Comparison of ENCODE assay signal across 17 cellular contexts in genomic region chr1:244655186-244655585, GRCh38. TPM values are rescaled to one million over a fixed set of nuclear protein-coding genes. Genes with fewer than 3 reads are reported as not detected.
DNase-seq lines count a peak whose midpoint lies in the region; ATAC-seq and TF ChIP-seq lines count a peak whose summit lies in the region.
"Had no signal": no experiment of that assay in that cellular context is flagged by ENCODE, and none has a peak within 500 bp of the region (broad histone marks: within the 10 kb centered on the region; RNA-seq: fewer than 3 reads in every experiment).

No MANE protein-coding gene starts in this region.

- peaks cover 28% of the 10 kb centered on the region for H3K4me1 Mint-ChIP-seq in stimulated activated effector memory CD8-positive, alpha-beta T cell treated with anti-CD3 and anti-CD28 coated beads, Interleukin-12 subunit alpha, Interleukin-12 subunit beta, amount 100 ng/mL, for 72 hours

- H3K9ac ChIP-seq in SK-N-MC (ENCODE audit: insufficient read length): no peak overlapping the region

- no peak for TF ChIP-seq EP300 in upper lobe of left lung (IDR thresholded peaks at IDR 0.05)
- no peak for TF ChIP-seq EP300 in gastroesophageal sphincter (IDR thresholded peaks at IDR 0.05)

- H3K36me3 ChIP-seq in heart right ventricle (peaks cover 0 to 27% (median 6%) of the 10 kb centered on the region in 9 donors), SK-N-MC (ENCODE audit: insufficient read depth, low read length) (peaks cover 40% of the 10 kb centered on the region), upper lobe of left lung (no peaks in the 10 kb centered on the region), gastroesophageal sphincter (peaks cover 0 to 4% of the 10 kb centered on the region in 2 donors)
- H3K36me3 ChIP-seq: colonic mucosa had no signal

- H3K4me3 Mint-ChIP-seq in stimulated activated effector memory CD8-positive, alpha-beta T cell treated with anti-CD3 and anti-CD28 coated beads, Interleukin-12 subunit alpha, Interleukin-12 subunit beta, amount 100 ng/mL, for 72 hours: no peak overlapping the region
- H3K4me3 Mint-ChIP-seq: activated naive CD8-positive, alpha-beta T cell treated with anti-CD3 and anti-CD28 coated beads, Interleukin-2, amount 10 ng/mL, durations not matched to agents 7 days and 5 days had no signal

- TF ChIP-seq POLR2A in upper lobe of left lung (IDR thresholded peaks at IDR 0.05) (no peak), gastroesophageal sphincter (IDR thresholded peaks at IDR 0.05) (no peak)

- H3K27me3 ChIP-seq in heart right ventricle (no peaks in the 10 kb centered on the region), upper lobe of left lung (no peaks in the 10 kb centered on the region), gastroesophageal sphincter (no peaks in the 10 kb centered on the region)
- H3K27me3 ChIP-seq: colonic mucosa had no signal

- peaks cover 28% of the 10 kb centered on the region for H3K36me3 Mint-ChIP-seq in stimulated activated effector memory CD8-positive, alpha-beta T cell treated with anti-CD3 and anti-CD28 coated beads, Interleukin-12 subunit alpha, Interleukin-12 subunit beta, amount 100 ng/mL, for 72 hours

- WGBS in heart right ventricle, 2 donors: 88 to 92% methylated on average over 1 of the region's 1 CpG
- WGBS in upper lobe of left lung, 2 donors: 82 to 89% methylated on average over 1 of the region's 1 CpG
- 83 to 96% methylated on average over 1 of the region's 1 CpG for WGBS in gastroesophageal sphincter (ENCODE audit: low coverage in 1 of 2), 2 donors

- intact Hi-C loops in heart right ventricle (cut with DNase I): loop anchor here in 4 of 10 donors (10.0 kb wide), 4 partner anchors 180 to 310 kb away; partner anchors contain the start of genes ADSS2 (in 2 of the 4), COX20 (in 1 of the 4) and HNRNPU (in 1 of the 4)
- intact Hi-C loops in cardiac septum (cut with DNase I): loop anchor here (10.0 kb wide), 1 partner anchor 390 kb away; no protein-coding TSS in a partner anchor

- no peaks in the 10 kb centered on the region for H3K9me3 ChIP-seq in heart right ventricle
- 0 out of 2 replicates have a peak, but pooled peaks cover 3% of the 10 kb centered on the region for H3K9me3 ChIP-seq in SK-N-MC (ENCODE audit: low read depth, low read length)
- no peaks in the 10 kb centered on the region for H3K9me3 ChIP-seq in upper lobe of left lung
- no peaks in the 10 kb centered on the region for H3K9me3 ChIP-seq in gastroesophageal sphincter
- H3K9me3 ChIP-seq: colonic mucosa had no signal

- H3K27ac Mint-ChIP-seq in stimulated activated effector memory CD8-positive, alpha-beta T cell treated with anti-CD3 and anti-CD28 coated beads, Interleukin-12 subunit alpha, Interleukin-12 subunit beta, amount 100 ng/mL, for 72 hours: no peak overlapping the region
- H3K27ac Mint-ChIP-seq: activated naive CD8-positive, alpha-beta T cell treated with anti-CD3 and anti-CD28 coated beads, Interleukin-2, amount 10 ng/mL, durations not matched to agents 7 days and 5 days had no signal

- DNase-seq in heart right ventricle: no peak
- DNase-seq in cardiac septum (ENCODE audit: low spot score): no peak
- no peak for DNase-seq in SK-N-MC (ENCODE audit: low read depth, low spot score)
- no peak for DNase-seq in upper lobe of left lung
- DNase-seq in SHP77 (lab: John Stamatoyannopoulos, UW): no peak
- no peak for DNase-seq in stimulated activated effector memory CD8-positive, alpha-beta T cell treated with anti-CD3 and anti-CD28 coated beads, Interleukin-12 subunit alpha, Interleukin-12 subunit beta, amount 100 ng/mL, for 72 hours (ENCODE audit: low spot score in 2 of 2)
- DNase-seq: ACHN; activated CD8-positive, alpha-beta memory T cell treated with anti-CD3 and anti-CD28 coated beads, Interleukin-2, amount 50 U/mL, for 4 hours; activated naive CD8-positive, alpha-beta T cell treated with anti-CD3 and anti-CD28 coated beads, Interleukin-2, amount 10 ng/mL, durations not matched to agents 7 days and 5 days; colonic mucosa; NCI-H1105 treated with DMSO at 0.1 percent for 48 hours; NCI-H524; occipital lobe; Right ventricle myocardium superior had no signal

- H3K27ac ChIP-seq in heart right ventricle (peak overlapping the region in 3 of 10 donors; percentile 12 to 97 (median 97)), SK-N-MC (no peak overlapping the region), upper lobe of left lung (peak overlapping the region; percentile 19 to 98 (median 96)), gastroesophageal sphincter (peak overlapping the region in 1 of 4 donors; percentile 96)
- H3K27ac ChIP-seq: colonic mucosa had no signal

- ATAC-seq in heart right ventricle (no peak), upper lobe of left lung (ENCODE audit: low FRiP score in 2 of 2) (no peak), gastroesophageal sphincter (no peak)
- ATAC-seq in stimulated activated effector memory CD8-positive, alpha-beta T cell treated with anti-CD3 and anti-CD28 coated beads, Interleukin-12 subunit alpha, Interleukin-12 subunit beta, amount 100 ng/mL, for 72 hours: no peak
- ATAC-seq: left lobe of liver had no signal

- no peaks in the 10 kb centered on the region for H3K9me3 Mint-ChIP-seq in stimulated activated effector memory CD8-positive, alpha-beta T cell treated with anti-CD3 and anti-CD28 coated beads, Interleukin-12 subunit alpha, Interleukin-12 subunit beta, amount 100 ng/mL, for 72 hours
- H3K9me3 Mint-ChIP-seq: activated naive CD8-positive, alpha-beta T cell treated with anti-CD3 and anti-CD28 coated beads, Interleukin-2, amount 10 ng/mL, durations not matched to agents 7 days and 5 days had no signal

- TF ChIP-seq CTCF in heart right ventricle (IDR thresholded peaks at IDR 0.05): no peak
- TF ChIP-seq CTCF in upper lobe of left lung (IDR thresholded peaks at IDR 0.05): no peak
- TF ChIP-seq CTCF in gastroesophageal sphincter (IDR thresholded peaks at IDR 0.05): no peak

- H3K4me3 ChIP-seq in heart right ventricle (peak overlapping the region in 6 of 10 donors; percentile 71 to 97 (median 88)), SK-N-MC (peak overlapping the region; percentile 97), iPS-11a (ENCODE audit: low read depth, low read length) (peak overlapping the region; percentile 80), upper lobe of left lung (peak overlapping the region in 3 of 4 donors; percentile 60 to 81 (median 80)), gastroesophageal sphincter (peak overlapping the region in 1 of 2 donors; percentile 83)

- H3K4me1 ChIP-seq in heart right ventricle (peaks cover 12 to 61% (median 52%) of the 10 kb centered on the region in 9 donors), upper lobe of left lung (peaks cover 46 to 61% (median 50%) of the 10 kb centered on the region in 4 donors), gastroesophageal sphincter (peaks cover 5 to 70% (median 8%) of the 10 kb centered on the region in 3 donors)

RNA-seq across cellular contexts. Expression of gene DESI2, which starts 2.3 kb away (rescaled TPM):
- total RNA-seq in heart right ventricle (10 to 100 TPM; 16.4 to 24.0 (median 21.0) TPM), cardiac septum (23.0 TPM), upper lobe of left lung (100 to 1,000 TPM in 1 of 6 donors, 10 to 100 TPM in 5; 40.4 to 103 (median 54.5) TPM), gastroesophageal sphincter (10 to 100 TPM; 38.5 to 56.3 (median 41.1) TPM)
- 10 to 100 TPM; 11.7 to 11.9 TPM for polyA plus RNA-seq in heart right ventricle
